1 cellular context compared by ENCODE assay signal in genomic region chr13:106573855-106574254, GRCh38.
TF ChIP-seq lines count a peak whose summit lies in the region.

No MANE protein-coding gene starts in this region.

TF ChIP-seq in IMR-90, 13 proteins besides CTCF, POLR2A, EP300 and RAD21 (continued from another document):
- TF ChIP-seq, protein P1, sequence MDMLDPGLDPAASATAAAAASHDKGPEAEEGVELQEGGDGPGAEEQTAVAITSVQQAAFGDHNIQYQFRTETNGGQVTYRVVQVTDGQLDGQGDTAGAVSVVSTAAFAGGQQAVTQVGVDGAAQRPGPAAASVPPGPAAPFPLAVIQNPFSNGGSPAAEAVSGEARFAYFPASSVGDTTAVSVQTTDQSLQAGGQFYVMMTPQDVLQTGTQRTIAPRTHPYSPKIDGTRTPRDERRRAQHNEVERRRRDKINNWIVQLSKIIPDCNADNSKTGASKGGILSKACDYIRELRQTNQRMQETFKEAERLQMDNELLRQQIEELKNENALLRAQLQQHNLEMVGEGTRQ (IDR thresholded peaks at IDR 0.05; ENCODE audit: low read depth, low read length) = no peak
- TF ChIP-seq MAFK (IDR thresholded peaks at IDR 0.05; ENCODE audit: low read depth, low read length) (no peak), CHD1 (IDR thresholded peaks at IDR 0.05; ENCODE audit: low read depth, low read length) (no peak), RCOR1 (IDR thresholded peaks at IDR 0.05; ENCODE audit: insufficient replicate concordance, low read length) (no peak), NFE2L2 (IDR thresholded peaks at IDR 0.05; ENCODE audit: low read depth, low read length) (no peak), MXI1 (IDR thresholded peaks at IDR 0.05; ENCODE audit: borderline replicate concordance, low read depth, low read length) (no peak), SMC3 (IDR thresholded peaks at IDR 0.05; ENCODE audit: low read depth, low read length) (no peak)
